In the genomic region with DNA sequence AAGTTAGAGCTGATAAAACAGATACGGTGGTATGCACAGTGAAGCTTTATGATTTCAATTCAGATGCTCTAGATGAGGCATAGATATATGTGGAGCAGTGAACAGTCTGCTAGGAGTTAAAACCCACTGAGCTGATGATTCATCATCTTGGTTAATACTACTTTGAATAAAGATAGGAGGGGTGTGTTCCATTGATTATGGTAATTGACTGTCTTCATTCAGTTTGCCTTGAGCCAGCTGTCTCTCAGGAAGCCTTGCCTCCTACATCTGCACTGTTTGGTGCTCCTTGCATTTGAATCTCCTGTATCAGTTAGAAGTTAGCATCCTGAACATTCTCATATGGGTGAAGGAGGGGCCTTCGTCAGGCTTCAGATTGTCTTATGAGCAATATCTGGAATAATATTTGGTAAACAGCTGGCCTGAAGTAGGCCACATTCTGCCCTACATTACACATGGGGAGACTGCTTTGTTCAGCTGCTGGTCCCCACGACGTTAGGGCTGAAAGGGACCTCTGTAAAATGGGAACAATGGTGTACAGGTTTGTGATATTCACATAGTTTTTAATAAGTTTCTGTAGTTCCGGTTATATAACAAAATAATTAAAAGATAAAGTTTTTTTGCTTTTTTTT, we compare ENCODE assay signal across 9 cellular contexts. TPM values are rescaled to one million over a fixed set of nuclear protein-coding genes. Genes with fewer than 3 reads are reported as not detected.
DNase-seq lines count a peak whose midpoint lies in the region; ATAC-seq and TF ChIP-seq lines count a peak whose summit lies in the region.
"Had no signal": no experiment of that assay in that cellular context is flagged by ENCODE, and none has a peak within 500 bp of the region (broad histone marks: within the 10 kb centered on the region; RNA-seq: fewer than 3 reads in every experiment).

No MANE protein-coding gene starts in this region.

- no peak overlapping the region for H2AFZ ChIP-seq in fibroblast of lung (ENCODE audit: low read length)

- DNase-seq in activated CD4-positive, alpha-beta T cell treated with anti-CD3 and anti-CD28 coated beads, Interleukin-2, amount 10 ng/mL, durations not matched to agents 24 days and 14 days, result peak; percentile 58
- no peak for DNase-seq in activated CD4-positive, alpha-beta T cell treated with anti-CD3 and anti-CD28 coated beads for 1 hour
- peak; percentile 54 for DNase-seq in RPMI7951 (ENCODE audit: low read depth)
- DNase-seq in fibroblast of lung (ENCODE audit: low read depth in 2 of 2), result peak; percentile 39 to 65
- DNase-seq in stimulated activated naive CD8-positive, alpha-beta T cell treated with anti-CD3 and anti-CD28 coated beads, Interleukin-15, Interleukin-2, amounts not matched to agents 100 U/mL and 50 U/mL, for 24 hours, result no peak
- DNase-seq in NCI-H2107 treated with DMSO at 0.1 percent for 48 hours (lab: John Stamatoyannopoulos, UW; ENCODE audit: unreplicated experiment), result no peak
- DNase-seq in amygdala (lab: John Stamatoyannopoulos, UW), result no peak
- no peak for DNase-seq in stimulated activated CD4-positive, alpha-beta T cell treated with anti-CD3 and anti-CD28 coated beads, Interleukin-4, amount 100 ng/mL, for 4 hours
- DNase-seq: SW 1271 had no signal

- H3K4me2 ChIP-seq in fibroblast of lung (ENCODE audit: extremely low read depth, insufficient read depth, low read length), result peak overlapping the region; percentile 25

- H3K36me3 ChIP-seq in fibroblast of lung (ENCODE audit: control insufficient read depth, insufficient read depth, low read length), result no peaks in the 10 kb centered on the region

- H3K4me3 Mint-ChIP-seq in activated CD4-positive, alpha-beta T cell treated with anti-CD3 and anti-CD28 coated beads, Interleukin-2, amount 10 ng/mL, durations not matched to agents 24 days and 14 days, result peak overlapping the region; percentile 2

- H3K9me3 ChIP-seq in fibroblast of lung (ENCODE audit: control insufficient read depth, insufficient read depth, low read depth, low read length), result no peaks in the 10 kb centered on the region

- ATAC-seq in stimulated activated naive CD8-positive, alpha-beta T cell treated with anti-CD3 and anti-CD28 coated beads, Interleukin-15, Interleukin-2, amounts not matched to agents 100 U/mL and 50 U/mL, for 24 hours, result peak; percentile 95

- H3K36me3 Mint-ChIP-seq in activated CD4-positive, alpha-beta T cell treated with anti-CD3 and anti-CD28 coated beads, Interleukin-2, amount 10 ng/mL, durations not matched to agents 24 days and 14 days (ENCODE audit: low read depth), result peaks cover 20% of the 10 kb centered on the region

- H3K4me1 ChIP-seq in fibroblast of lung (ENCODE audit: control insufficient read depth, extremely low read depth, insufficient read depth, low read length), result peaks cover 10% of the 10 kb centered on the region

- no peaks in the 10 kb centered on the region for H3K27me3 Mint-ChIP-seq in activated CD4-positive, alpha-beta T cell treated with anti-CD3 and anti-CD28 coated beads, Interleukin-2, amount 10 ng/mL, durations not matched to agents 24 days and 14 days

- peaks cover 48% of the 10 kb centered on the region for H3K4me1 Mint-ChIP-seq in activated CD4-positive, alpha-beta T cell treated with anti-CD3 and anti-CD28 coated beads, Interleukin-2, amount 10 ng/mL, durations not matched to agents 24 days and 14 days

- H3K79me2 ChIP-seq in fibroblast of lung (ENCODE audit: control insufficient read depth, insufficient read depth, low read length), result peaks cover 100% of the 10 kb centered on the region

- no peaks in the 10 kb centered on the region for H3K27me3 ChIP-seq in fibroblast of lung (ENCODE audit: control insufficient read depth, insufficient read depth, low read length)

- H3K27ac Mint-ChIP-seq in activated CD4-positive, alpha-beta T cell treated with anti-CD3 and anti-CD28 coated beads, Interleukin-2, amount 10 ng/mL, durations not matched to agents 24 days and 14 days, result no peak overlapping the region

- H3K27ac ChIP-seq in fibroblast of lung (ENCODE audit: insufficient read depth, low read length), result no peak overlapping the region

- no peak overlapping the region for H3K4me3 ChIP-seq in fibroblast of lung (replicated peaks in 1 of 4; ENCODE audit: control extremely low read depth in 1 of 4, insufficient read depth in 1 of 4, low read depth in 3 of 4, low read length in 4 of 4)

- intact Hi-C loops in activated CD4-positive, alpha-beta T cell treated with anti-CD3 and anti-CD28 coated beads, Interleukin-2, amount 10 ng/mL, durations not matched to agents 24 days and 14 days (cut with micrococcal nuclease), result loop anchor here (1.0 kb wide), 1 partner anchor 8 kb away; no protein-coding TSS in a partner anchor

- TF ChIP-seq CTCF in fibroblast of lung (conservative IDR thresholded peaks at IDR 0.05 in 1 of 2, IDR thresholded peaks at IDR 0.05 in 1 of 2; ENCODE audit: low read depth in 1 of 2, low read length in 2 of 2), result no peak

- H3K9ac ChIP-seq in fibroblast of lung (ENCODE audit: insufficient read depth, low read length), result no peak overlapping the region

- no peaks in the 10 kb centered on the region for H3K9me3 Mint-ChIP-seq in activated CD4-positive, alpha-beta T cell treated with anti-CD3 and anti-CD28 coated beads, Interleukin-2, amount 10 ng/mL, durations not matched to agents 24 days and 14 days

- no peaks in the 10 kb centered on the region for H4K20me1 ChIP-seq in fibroblast of lung (ENCODE audit: control insufficient read depth, extremely low read depth, insufficient read depth, low read length)

RNA-seq across cellular contexts. Expression of a gene that starts 13.3 kb away (rescaled TPM):
- 41.2 and 42.6 TPM in 2 replicates for total RNA-seq in activated CD4-positive, alpha-beta T cell treated with anti-CD3 and anti-CD28 coated beads, Interleukin-2, amount 10 ng/mL, durations not matched to agents 24 days and 14 days
- total RNA-seq in RPMI7951 (2014; rRNA removed; shearing (Covaris generic)), result 71.3 and 77.5 TPM in 2 replicates
- 164 and 210 TPM in 2 replicates for total RNA-seq in fibroblast of lung
- 113 and 170 TPM in 2 replicates for polyA plus RNA-seq in fibroblast of lung
- polyA plus RNA-seq in fibroblast of lung (2012), result 135 and 190 TPM in 2 replicates
- 104 and 141 TPM in 2 replicates for polyA minus RNA-seq in fibroblast of lung (ENCODE audit: low replicate concordance)

Comparison
In these comparisons a context has a peak if more than half of its experiments do, and no peak if none do; other contexts are left out.
1. DNase-seq: peak in activated CD4-positive, alpha-beta T cell treated with anti-CD3 and anti-CD28 coated beads, Interleukin-2, amount 10 ng/mL, durations not matched to agents 24 days and 14 days (single experiment), RPMI7951 (single experiment) and fibroblast of lung (2 of 2); none in activated CD4-positive, alpha-beta T cell treated with anti-CD3 and anti-CD28 coated beads for 1 hour (single experiment), stimulated activated naive CD8-positive, alpha-beta T cell treated with anti-CD3 and anti-CD28 coated beads, Interleukin-15, Interleukin-2, amounts not matched to agents 100 U/mL and 50 U/mL, for 24 hours (single experiment), NCI-H2107 treated with DMSO at 0.1 percent for 48 hours (single experiment), amygdala (0 of 56) and stimulated activated CD4-positive, alpha-beta T cell treated with anti-CD3 and anti-CD28 coated beads, Interleukin-4, amount 100 ng/mL, for 4 hours (0 of 2).